Comparison of ENCODE assay signal across 1 cellular context in the genomic region with DNA sequence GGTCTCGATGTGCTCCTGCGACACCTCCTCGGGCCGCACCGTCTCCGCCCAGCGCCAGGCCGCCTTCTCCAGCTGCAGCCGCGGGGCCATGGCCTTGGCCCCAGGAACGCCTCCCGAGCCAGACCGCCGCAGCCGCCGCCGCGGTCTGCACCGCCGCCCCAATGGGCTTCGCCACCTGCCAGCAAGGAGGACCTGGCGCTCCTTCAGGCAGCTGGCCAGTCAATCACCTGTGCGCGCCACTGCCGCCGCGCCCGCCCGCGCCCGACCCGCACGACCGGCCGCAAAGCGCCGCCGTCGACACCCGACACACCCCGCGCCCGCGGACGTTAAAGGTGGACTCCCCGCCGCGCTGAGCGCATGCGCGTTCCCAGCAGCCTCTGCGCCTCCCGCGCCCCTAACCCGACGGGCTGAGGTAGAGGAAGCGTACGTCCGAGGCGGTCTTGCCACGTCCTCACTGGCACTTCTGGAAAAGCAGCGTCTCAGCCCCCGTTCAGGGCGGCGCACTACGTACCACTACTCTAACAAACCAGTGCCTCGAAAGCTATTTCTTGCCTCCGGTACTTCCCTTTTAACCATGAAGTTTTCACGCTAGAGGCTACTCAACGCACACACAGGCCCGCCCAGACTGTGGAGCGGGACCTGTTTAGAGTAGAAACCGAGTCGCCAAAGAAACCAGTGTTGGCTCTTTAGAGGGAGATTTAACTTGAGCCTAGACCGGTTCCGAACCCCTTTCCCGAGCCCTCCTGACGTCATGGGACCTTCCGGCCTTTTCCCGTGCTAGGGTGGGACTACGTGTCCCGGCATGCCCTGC.
TF ChIP-seq lines count a peak whose summit lies in the region.

A gene with protein sequence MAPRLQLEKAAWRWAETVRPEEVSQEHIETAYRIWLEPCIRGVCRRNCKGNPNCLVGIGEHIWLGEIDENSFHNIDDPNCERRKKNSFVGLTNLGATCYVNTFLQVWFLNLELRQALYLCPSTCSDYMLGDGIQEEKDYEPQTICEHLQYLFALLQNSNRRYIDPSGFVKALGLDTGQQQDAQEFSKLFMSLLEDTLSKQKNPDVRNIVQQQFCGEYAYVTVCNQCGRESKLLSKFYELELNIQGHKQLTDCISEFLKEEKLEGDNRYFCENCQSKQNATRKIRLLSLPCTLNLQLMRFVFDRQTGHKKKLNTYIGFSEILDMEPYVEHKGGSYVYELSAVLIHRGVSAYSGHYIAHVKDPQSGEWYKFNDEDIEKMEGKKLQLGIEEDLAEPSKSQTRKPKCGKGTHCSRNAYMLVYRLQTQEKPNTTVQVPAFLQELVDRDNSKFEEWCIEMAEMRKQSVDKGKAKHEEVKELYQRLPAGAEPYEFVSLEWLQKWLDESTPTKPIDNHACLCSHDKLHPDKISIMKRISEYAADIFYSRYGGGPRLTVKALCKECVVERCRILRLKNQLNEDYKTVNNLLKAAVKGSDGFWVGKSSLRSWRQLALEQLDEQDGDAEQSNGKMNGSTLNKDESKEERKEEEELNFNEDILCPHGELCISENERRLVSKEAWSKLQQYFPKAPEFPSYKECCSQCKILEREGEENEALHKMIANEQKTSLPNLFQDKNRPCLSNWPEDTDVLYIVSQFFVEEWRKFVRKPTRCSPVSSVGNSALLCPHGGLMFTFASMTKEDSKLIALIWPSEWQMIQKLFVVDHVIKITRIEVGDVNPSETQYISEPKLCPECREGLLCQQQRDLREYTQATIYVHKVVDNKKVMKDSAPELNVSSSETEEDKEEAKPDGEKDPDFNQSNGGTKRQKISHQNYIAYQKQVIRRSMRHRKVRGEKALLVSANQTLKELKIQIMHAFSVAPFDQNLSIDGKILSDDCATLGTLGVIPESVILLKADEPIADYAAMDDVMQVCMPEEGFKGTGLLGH (minus strand): TSS at position 282 of the 811 bp plus-strand sequence. CDS start 192 bp downstream, at position 90.

TF ChIP-seq in HepG2, 621 proteins besides CTCF, POLR2A, EP300 and RAD21 (continued from another document and continues in another):
- TF ChIP-seq, protein P1, sequence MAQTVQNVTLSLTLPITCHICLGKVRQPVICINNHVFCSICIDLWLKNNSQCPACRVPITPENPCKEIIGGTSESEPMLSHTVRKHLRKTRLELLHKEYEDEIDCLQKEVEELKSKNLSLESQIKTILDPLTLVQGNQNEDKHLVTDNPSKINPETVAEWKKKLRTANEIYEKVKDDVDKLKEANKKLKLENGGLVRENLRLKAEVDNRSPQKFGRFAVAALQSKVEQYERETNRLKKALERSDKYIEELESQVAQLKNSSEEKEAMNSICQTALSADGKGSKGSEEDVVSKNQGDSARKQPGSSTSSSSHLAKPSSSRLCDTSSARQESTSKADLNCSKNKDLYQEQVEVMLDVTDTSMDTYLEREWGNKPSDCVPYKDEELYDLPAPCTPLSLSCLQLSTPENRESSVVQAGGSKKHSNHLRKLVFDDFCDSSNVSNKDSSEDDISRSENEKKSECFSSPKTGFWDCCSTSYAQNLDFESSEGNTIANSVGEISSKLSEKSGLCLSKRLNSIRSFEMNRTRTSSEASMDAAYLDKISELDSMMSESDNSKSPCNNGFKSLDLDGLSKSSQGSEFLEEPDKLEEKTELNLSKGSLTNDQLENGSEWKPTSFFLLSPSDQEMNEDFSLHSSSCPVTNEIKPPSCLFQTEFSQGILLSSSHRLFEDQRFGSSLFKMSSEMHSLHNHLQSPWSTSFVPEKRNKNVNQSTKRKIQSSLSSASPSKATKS (CRISPR knock-in tag; IDR thresholded peaks at IDR 0.05), result no peak
- no peak for TF ChIP-seq SMC3 (IDR thresholded peaks at IDR 0.05; ENCODE audit: low read length)
- TF ChIP-seq ZSCAN31 (CRISPR knock-in tag; IDR thresholded peaks at IDR 0.05; ENCODE audit: low read depth), result peak; percentile 93
- no peak for TF ChIP-seq ZNF292 (CRISPR knock-in tag; IDR thresholded peaks at IDR 0.05; ENCODE audit: borderline replicate concordance, low read depth)
- TF ChIP-seq NCOA1 (CRISPR knock-in tag; IDR thresholded peaks at IDR 0.05), result no peak; the same call in 1 of the 2 replicates
- TF ChIP-seq, protein P2, sequence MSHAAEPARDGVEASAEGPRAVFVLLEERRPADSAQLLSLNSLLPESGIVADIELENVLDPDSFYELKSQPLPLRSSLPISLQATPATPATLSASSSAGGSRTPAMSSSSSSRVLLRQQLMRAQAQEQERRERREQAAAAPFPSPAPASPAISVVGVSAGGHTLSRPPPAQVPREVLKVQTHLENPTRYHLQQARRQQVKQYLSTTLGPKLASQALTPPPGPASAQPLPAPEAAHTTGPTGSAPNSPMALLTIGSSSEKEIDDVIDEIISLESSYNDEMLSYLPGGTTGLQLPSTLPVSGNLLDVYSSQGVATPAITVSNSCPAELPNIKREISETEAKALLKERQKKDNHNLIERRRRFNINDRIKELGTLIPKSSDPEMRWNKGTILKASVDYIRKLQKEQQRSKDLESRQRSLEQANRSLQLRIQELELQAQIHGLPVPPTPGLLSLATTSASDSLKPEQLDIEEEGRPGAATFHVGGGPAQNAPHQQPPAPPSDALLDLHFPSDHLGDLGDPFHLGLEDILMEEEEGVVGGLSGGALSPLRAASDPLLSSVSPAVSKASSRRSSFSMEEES (CRISPR knock-in tag; IDR thresholded peaks at IDR 0.05), result peak; percentile 69; the same call in 1 of the 2 replicates
- TF ChIP-seq, protein P3, sequence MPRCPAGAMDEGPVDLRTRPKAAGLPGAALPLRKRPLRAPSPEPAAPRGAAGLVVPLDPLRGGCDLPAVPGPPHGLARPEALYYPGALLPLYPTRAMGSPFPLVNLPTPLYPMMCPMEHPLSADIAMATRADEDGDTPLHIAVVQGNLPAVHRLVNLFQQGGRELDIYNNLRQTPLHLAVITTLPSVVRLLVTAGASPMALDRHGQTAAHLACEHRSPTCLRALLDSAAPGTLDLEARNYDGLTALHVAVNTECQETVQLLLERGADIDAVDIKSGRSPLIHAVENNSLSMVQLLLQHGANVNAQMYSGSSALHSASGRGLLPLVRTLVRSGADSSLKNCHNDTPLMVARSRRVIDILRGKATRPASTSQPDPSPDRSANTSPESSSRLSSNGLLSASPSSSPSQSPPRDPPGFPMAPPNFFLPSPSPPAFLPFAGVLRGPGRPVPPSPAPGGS (CRISPR knock-in tag; IDR thresholded peaks at IDR 0.05), result no peak
- peak; percentile 94 for TF ChIP-seq NR0B2 (CRISPR knock-in tag; IDR thresholded peaks at IDR 0.05)
- 0 out of 2 replicates have a peak, but pooled peaks have one; percentile 45 for TF ChIP-seq CREB3 (CRISPR knock-in tag; IDR thresholded peaks at IDR 0.05)
- TF ChIP-seq ZNF20 (CRISPR knock-in tag; IDR thresholded peaks at IDR 0.05), result 0 out of 2 replicates have a peak, but pooled peaks have one; percentile 63
- peak; percentile 50 for TF ChIP-seq ZNF609 (CRISPR knock-in tag; IDR thresholded peaks at IDR 0.05; ENCODE audit: borderline replicate concordance)
- TF ChIP-seq MZF1 (CRISPR knock-in tag; IDR thresholded peaks at IDR 0.05; ENCODE audit: borderline replicate concordance), result no peak
- TF ChIP-seq GATA4 (IDR thresholded peaks at IDR 0.05; ENCODE audit: borderline replicate concordance, low read depth), result peak; percentile 82; the same call in 1 of the 2 replicates
- TF ChIP-seq DDIT3 (CRISPR knock-in tag; IDR thresholded peaks at IDR 0.05), result 0 out of 2 replicates have a peak, but pooled peaks have one; percentile 33
- TF ChIP-seq HNF1B (CRISPR knock-in tag; IDR thresholded peaks at IDR 0.05), result peak; percentile 39
- TF ChIP-seq ARID3A (IDR thresholded peaks at IDR 0.05; ENCODE audit: low read depth, low read length), result no peak
- TF ChIP-seq, protein P4, sequence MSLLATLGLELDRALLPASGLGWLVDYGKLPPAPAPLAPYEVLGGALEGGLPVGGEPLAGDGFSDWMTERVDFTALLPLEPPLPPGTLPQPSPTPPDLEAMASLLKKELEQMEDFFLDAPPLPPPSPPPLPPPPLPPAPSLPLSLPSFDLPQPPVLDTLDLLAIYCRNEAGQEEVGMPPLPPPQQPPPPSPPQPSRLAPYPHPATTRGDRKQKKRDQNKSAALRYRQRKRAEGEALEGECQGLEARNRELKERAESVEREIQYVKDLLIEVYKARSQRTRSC (CRISPR knock-in tag; IDR thresholded peaks at IDR 0.05; ENCODE audit: low read depth), result peak; percentile 64; the same call in 1 of the 2 replicates
- 0 out of 2 replicates have a peak, but pooled peaks have one; percentile 53 for TF ChIP-seq ZNF329 (CRISPR knock-in tag; IDR thresholded peaks at IDR 0.05; ENCODE audit: low read depth)
- peak; percentile 83 for TF ChIP-seq GATAD1 (CRISPR knock-in tag; IDR thresholded peaks at IDR 0.05)
- TF ChIP-seq, protein P5, sequence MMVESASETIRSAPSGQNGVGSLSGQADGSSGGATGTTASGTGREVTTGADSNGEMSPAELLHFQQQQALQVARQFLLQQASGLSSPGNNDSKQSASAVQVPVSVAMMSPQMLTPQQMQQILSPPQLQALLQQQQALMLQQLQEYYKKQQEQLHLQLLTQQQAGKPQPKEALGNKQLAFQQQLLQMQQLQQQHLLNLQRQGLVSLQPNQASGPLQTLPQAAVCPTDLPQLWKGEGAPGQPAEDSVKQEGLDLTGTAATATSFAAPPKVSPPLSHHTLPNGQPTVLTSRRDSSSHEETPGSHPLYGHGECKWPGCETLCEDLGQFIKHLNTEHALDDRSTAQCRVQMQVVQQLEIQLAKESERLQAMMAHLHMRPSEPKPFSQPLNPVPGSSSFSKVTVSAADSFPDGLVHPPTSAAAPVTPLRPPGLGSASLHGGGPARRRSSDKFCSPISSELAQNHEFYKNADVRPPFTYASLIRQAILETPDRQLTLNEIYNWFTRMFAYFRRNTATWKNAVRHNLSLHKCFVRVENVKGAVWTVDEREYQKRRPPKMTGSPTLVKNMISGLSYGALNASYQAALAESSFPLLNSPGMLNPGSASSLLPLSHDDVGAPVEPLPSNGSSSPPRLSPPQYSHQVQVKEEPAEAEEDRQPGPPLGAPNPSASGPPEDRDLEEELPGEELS (CRISPR knock-in tag; IDR thresholded peaks at IDR 0.05), result no peak; the same call in 1 of the 2 replicates
- TF ChIP-seq NFYC (CRISPR knock-in tag; IDR thresholded peaks at IDR 0.05), result peak; percentile 48; the same call in 1 of the 2 replicates
- TF ChIP-seq ZNF556 (CRISPR knock-in tag; IDR thresholded peaks at IDR 0.05; ENCODE audit: borderline replicate concordance), result no peak; the same call in 1 of the 2 replicates
- TF ChIP-seq IKZF4 (CRISPR knock-in tag; IDR thresholded peaks at IDR 0.05; ENCODE audit: borderline replicate concordance, low read depth, not compliant biosample characterization), result peak; percentile 58
